8 cellular contexts compared by ENCODE assay signal in genomic region chr10:5685764-5686240, GRCh38. TPM values are rescaled to one million over a fixed set of nuclear protein-coding genes. Genes with fewer than 3 reads are reported as not detected.
DNase-seq lines count a peak whose midpoint lies in the region; ATAC-seq lines count a peak whose summit lies in the region.

No MANE protein-coding gene starts in this region.

- CTCF ChIA-PET in T-cell (lab: Charles Lee) = interaction anchor here in 1 of 2 donors (0.6 kb wide), 1 partner anchor 22 kb away, joined by 3 read pairs; no protein-coding TSS in a partner anchor

- POLR2A ChIA-PET in T-cell (lab: Charles Lee) = no interaction called here

- DNase-seq in SIG-M5 treated with dmso at 0.1 percent for 504 hours (lab: John Stamatoyannopoulos, UW; ENCODE audit: unreplicated experiment) (peak; percentile 6), SIG-M5 (lab: John Stamatoyannopoulos, UW) (no peak), T-cell (no peak), glomerular visceral epithelial cell (ENCODE audit: extremely low spot score) (peak; percentile 18), NCI-H146 (lab: John Stamatoyannopoulos, UW) (no peak), superior temporal gyrus (ENCODE audit: extremely low spot score) (no peak), NCI-H2107 treated with DMSO at 0.1 percent for 48 hours (lab: John Stamatoyannopoulos, UW; ENCODE audit: unreplicated experiment) (no peak)
- no peak for DNase-seq in stimulated activated effector memory CD8-positive, alpha-beta T cell treated with anti-CD3 and anti-CD28 coated beads, Interleukin-12 subunit alpha, Interleukin-12 subunit beta, amount 100 ng/mL, for 72 hours (ENCODE audit: low spot score in 2 of 2)

- H3K27ac Mint-ChIP-seq in T-cell = peak overlapping the region; percentile 96 to 98
- H3K27ac Mint-ChIP-seq in stimulated activated effector memory CD8-positive, alpha-beta T cell treated with anti-CD3 and anti-CD28 coated beads, Interleukin-12 subunit alpha, Interleukin-12 subunit beta, amount 100 ng/mL, for 72 hours = peak overlapping the region; percentile 97

- peak overlapping the region; percentile 96 to 99 (median 97) for H3K4me3 Mint-ChIP-seq in T-cell
- peak overlapping the region; percentile 93 for H3K4me3 Mint-ChIP-seq in stimulated activated effector memory CD8-positive, alpha-beta T cell treated with anti-CD3 and anti-CD28 coated beads, Interleukin-12 subunit alpha, Interleukin-12 subunit beta, amount 100 ng/mL, for 72 hours

- no peaks in the 10 kb centered on the region for H3K27me3 Mint-ChIP-seq in T-cell

- peaks cover 48 to 58% (median 53%) of the 10 kb centered on the region in 3 donors for H3K4me1 Mint-ChIP-seq in T-cell
- peaks cover 50% of the 10 kb centered on the region for H3K4me1 Mint-ChIP-seq in stimulated activated effector memory CD8-positive, alpha-beta T cell treated with anti-CD3 and anti-CD28 coated beads, Interleukin-12 subunit alpha, Interleukin-12 subunit beta, amount 100 ng/mL, for 72 hours

- H3K36me3 Mint-ChIP-seq in T-cell = peaks cover 4% of the 10 kb centered on the region
- peaks cover 34% of the 10 kb centered on the region for H3K36me3 Mint-ChIP-seq in stimulated activated effector memory CD8-positive, alpha-beta T cell treated with anti-CD3 and anti-CD28 coated beads, Interleukin-12 subunit alpha, Interleukin-12 subunit beta, amount 100 ng/mL, for 72 hours

- ATAC-seq in T-cell (replicated peaks in 1 of 4) = no peak
- ATAC-seq in stimulated activated effector memory CD8-positive, alpha-beta T cell treated with anti-CD3 and anti-CD28 coated beads, Interleukin-12 subunit alpha, Interleukin-12 subunit beta, amount 100 ng/mL, for 72 hours = no peak

- no peaks in the 10 kb centered on the region for H3K9me3 Mint-ChIP-seq in T-cell
- no peaks in the 10 kb centered on the region for H3K9me3 Mint-ChIP-seq in stimulated activated effector memory CD8-positive, alpha-beta T cell treated with anti-CD3 and anti-CD28 coated beads, Interleukin-12 subunit alpha, Interleukin-12 subunit beta, amount 100 ng/mL, for 72 hours

RNA-seq across cellular contexts. Expression of gene TASOR2, which starts 1.2 kb away (rescaled TPM):
- 10 to 100 TPM; 62.7 to 78.5 (median 71.7) TPM for total RNA-seq in T-cell

RNA-seq across cellular contexts. Expression of gene ASB13, which starts 19.4 kb away (rescaled TPM):
- total RNA-seq in T-cell = 10 to 100 TPM in 4 of 5 donors, 1 to 10 TPM in 1; 9.4 to 22.8 (median 14.1) TPM

Comparison
In these comparisons a context has a peak if more than half of its experiments do, and no peak if none do; other contexts are left out.
1. DNase-seq: peak in SIG-M5 treated with dmso at 0.1 percent for 504 hours (single experiment) and glomerular visceral epithelial cell (single experiment); none in SIG-M5 (single experiment), T-cell (0 of 34), stimulated activated effector memory CD8-positive, alpha-beta T cell treated with anti-CD3 and anti-CD28 coated beads, Interleukin-12 subunit alpha, Interleukin-12 subunit beta, amount 100 ng/mL, for 72 hours (0 of 2), NCI-H146 (single experiment), superior temporal gyrus (single experiment) and NCI-H2107 treated with DMSO at 0.1 percent for 48 hours (single experiment).